8 cellular contexts compared by ENCODE assay signal in genomic region chr22:39317084-39317755, GRCh38. TPM values are rescaled to one million over a fixed set of nuclear protein-coding genes. Genes with fewer than 3 reads are reported as not detected.
DNase-seq lines count a peak whose midpoint lies in the region; ATAC-seq, FAIRE-seq and TF ChIP-seq lines count a peak whose summit lies in the region.

No MANE protein-coding gene starts in this region.

- peaks cover 40 to 59% of the 10 kb centered on the region in 2 donors for H3K36me3 ChIP-seq in kidney (ENCODE audit: control insufficient read depth in 1 of 2, insufficient read depth in 2 of 2, low read length in 2 of 2)

- peaks cover 20 to 33% of the 10 kb centered on the region in 2 donors for H3K4me1 ChIP-seq in kidney (ENCODE audit: control insufficient read depth in 1 of 2, insufficient read depth in 1 of 2, low read depth in 1 of 2, low read length in 2 of 2)

- H3K27ac Mint-ChIP-seq in activated naive CD8-positive, alpha-beta T cell = peak overlapping the region; percentile 100

- peak overlapping the region; percentile 93 for H3K4me3 ChIP-seq in kidney (ENCODE audit: low read length in 2 of 2)

- intact Hi-C loops in kidney (cut with DNase I) = no loop called here

- peak overlapping the region; percentile 93 to 99 for H3K9ac ChIP-seq in kidney (ENCODE audit: low read length in 2 of 2)

- DNase-seq in HT-29 (ENCODE audit: low spot score) (peak; percentile 21), kidney (no peak), DMS114 treated with DMSO at 0.1 percent for 48 hours (lab: John Stamatoyannopoulos, UW; ENCODE audit: unreplicated experiment) (no peak), hippocampal formation (lab: John Stamatoyannopoulos, UW) (no peak)

- H3K4me3 Mint-ChIP-seq in activated naive CD8-positive, alpha-beta T cell = peak overlapping the region; percentile 97

- H3K9me3 ChIP-seq in kidney (ENCODE audit: control insufficient read depth in 1 of 2, low read length in 2 of 2) = no peaks in the 10 kb centered on the region

- H3K27me3 Mint-ChIP-seq in activated naive CD8-positive, alpha-beta T cell = no peaks in the 10 kb centered on the region

- TF ChIP-seq CTCF in C4-2B (conservative IDR thresholded peaks at IDR 0.05) (no peak), kidney (IDR thresholded peaks at IDR 0.05; ENCODE audit: borderline replicate concordance, extremely low read depth, insufficient read depth) (no peak)

- FAIRE-seq in kidney (lab: Jason Lieb, UNC) = no peak

- no peaks in the 10 kb centered on the region for H3K9me3 Mint-ChIP-seq in activated naive CD8-positive, alpha-beta T cell (ENCODE audit: low read depth)

- H3K4me1 Mint-ChIP-seq in activated naive CD8-positive, alpha-beta T cell (ENCODE audit: low read depth) = peaks cover 38% of the 10 kb centered on the region

- H3K27ac ChIP-seq in C4-2B (peak overlapping the region; percentile 92), kidney (ENCODE audit: low read depth in 2 of 2, low read length in 2 of 2) (peak overlapping the region; percentile 7 to 97)

- ATAC-seq in HG03439 (IDR thresholded peaks at IDR 0.05; ENCODE audit: unreplicated experiment) (no peak), GM19351 (IDR thresholded peaks at IDR 0.05; ENCODE audit: unreplicated experiment) (no peak)

- peaks cover 27% of the 10 kb centered on the region for H3K36me3 Mint-ChIP-seq in activated naive CD8-positive, alpha-beta T cell

RNA-seq across cellular contexts. Expression of gene RPL3, which starts 2.2 kb away (rescaled TPM):
- 2,060 and 2,152 TPM in 2 replicates for total RNA-seq in HT-29 (2014; rRNA removed; shearing (Covaris generic))
- 1,862 TPM for total RNA-seq in kidney
- polyA plus RNA-seq in kidney (ENCODE audit: insufficient read depth, low read depth, low replicate concordance) = 2,443 TPM

RNA-seq across cellular contexts. Expression of gene SYNGR1, which starts 32.6 kb away (rescaled TPM):
- not detected in 2 replicates for total RNA-seq in HT-29 (2014; rRNA removed; shearing (Covaris generic))
- 21.5 TPM for total RNA-seq in kidney
- 43.0 TPM for polyA plus RNA-seq in kidney (ENCODE audit: insufficient read depth, low read depth, low replicate concordance)

Comparison
In these comparisons a context has a peak if more than half of its experiments do, and no peak if none do; other contexts are left out.
1. RNA of gene SYNGR1, which starts 32.6 kb away (total RNA-seq): 21.5 TPM in kidney (single experiment); not detected in HT-29; every median in the first group is over 10 times any median in the second.